14 cellular contexts compared by ENCODE assay signal in the genomic region with DNA sequence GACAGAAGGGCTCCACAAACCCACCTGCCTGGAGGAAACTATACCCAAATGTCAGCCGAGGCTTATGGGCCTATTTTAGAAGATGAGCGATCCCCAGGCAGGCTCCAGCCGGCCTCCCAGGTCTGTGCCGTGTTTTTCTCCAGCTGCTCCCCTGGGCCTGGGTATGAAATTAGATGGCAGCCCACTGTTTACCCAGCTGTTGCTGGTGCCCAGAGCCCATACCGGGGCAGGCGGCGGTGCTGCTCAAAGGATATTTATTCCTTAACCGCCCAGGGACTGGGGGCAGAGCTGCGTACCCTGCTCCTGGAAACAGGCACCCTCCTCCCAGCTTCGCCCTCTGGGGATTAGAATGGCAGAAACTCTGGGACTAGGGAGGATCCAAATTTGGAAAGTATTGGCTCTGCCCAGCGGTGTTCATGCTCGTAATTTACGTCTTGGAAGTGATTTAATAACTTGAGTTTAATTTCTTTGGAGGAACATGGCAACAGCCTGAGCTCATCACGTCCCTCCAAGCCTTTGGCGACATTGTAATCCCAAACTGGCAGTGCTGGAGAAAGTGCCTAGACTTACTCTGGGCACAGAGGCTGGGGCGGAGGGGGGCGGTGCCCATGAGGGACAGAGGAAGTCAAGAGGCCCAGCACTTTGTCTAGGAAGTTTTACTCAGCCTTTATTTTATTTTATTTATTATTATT.
DNase-seq lines count a peak whose midpoint lies in the region; ATAC-seq and TF ChIP-seq lines count a peak whose summit lies in the region.
"Had no signal": no experiment of that assay in that cellular context is flagged by ENCODE, and none has a peak within 500 bp of the region (broad histone marks: within the 10 kb centered on the region; RNA-seq: fewer than 3 reads in every experiment).

No MANE protein-coding gene starts in this region.

- TF ChIP-seq CTCF in esophagus squamous epithelium (IDR thresholded peaks at IDR 0.05) (no peak), thoracic aorta (IDR thresholded peaks at IDR 0.05) (no peak), WTC11 (IDR thresholded peaks at IDR 0.05) (no peak)

- H3K4me3 ChIP-seq in esophagus squamous epithelium, result no peak overlapping the region
- peak overlapping the region; percentile 35 for H3K4me3 ChIP-seq in thoracic aorta
- no peak overlapping the region for H3K4me3 ChIP-seq in HAP-1
- H3K4me3 ChIP-seq: BLaER1 had no signal

- POLR2A ChIA-PET in WTC11 (lab: Charles Lee), result no interaction called here

- H3K9me3 Mint-ChIP-seq in WTC11, result no peaks in the 10 kb centered on the region
- H3K9me3 Mint-ChIP-seq: activated CD4-positive, alpha-beta T cell treated with anti-CD3 and anti-CD28 coated beads, Interleukin-2, amount 10 ng/mL, durations not matched to agents 24 days and 14 days; activated T-cell treated with anti-CD3 and anti-CD28 coated beads, Interleukin-2, amount 50 U/mL, for 24 hours; immature natural killer cell; T-helper 2 cell treated with Interferon-gamma antibody and Interleukin-4, amounts not matched to agents 5 μg/mL and 100 μg/mL, for 36 hours had no signal

- H3K9me3 ChIP-seq in esophagus squamous epithelium (no peaks in the 10 kb centered on the region), thoracic aorta (no peaks in the 10 kb centered on the region), HAP-1 (no peaks in the 10 kb centered on the region)
- H3K9me3 ChIP-seq: BLaER1 had no signal

- H3K27me3 Mint-ChIP-seq in WTC11 (ENCODE audit: low read depth), result no peaks in the 10 kb centered on the region
- H3K27me3 Mint-ChIP-seq: activated CD4-positive, alpha-beta T cell treated with anti-CD3 and anti-CD28 coated beads, Interleukin-2, amount 10 ng/mL, durations not matched to agents 24 days and 14 days; activated T-cell treated with anti-CD3 and anti-CD28 coated beads, Interleukin-2, amount 50 U/mL, for 24 hours had no signal

- H3K27me3 ChIP-seq in esophagus squamous epithelium, result no peaks in the 10 kb centered on the region
- H3K27me3 ChIP-seq in thoracic aorta (replicated peaks; ENCODE audit: insufficient read depth), result no peaks in the 10 kb centered on the region
- no peaks in the 10 kb centered on the region for H3K27me3 ChIP-seq in HAP-1 (ENCODE audit: low read depth)
- H3K27me3 ChIP-seq: BLaER1 had no signal

- H3K4me1 ChIP-seq in esophagus squamous epithelium (peaks cover 0 to 22% (median 5%) of the 10 kb centered on the region in 3 donors), thoracic aorta (ENCODE audit: control insufficient read depth in 1 of 2, low read depth in 2 of 2) (peaks cover 9 to 39% of the 10 kb centered on the region in 2 donors), HAP-1 (no peaks in the 10 kb centered on the region)

- H3K27ac ChIP-seq in esophagus squamous epithelium (peak overlapping the region; percentile 46 to 80 (median 76)), thoracic aorta (peak overlapping the region; percentile 81 to 93)
- H3K27ac ChIP-seq: BLaER1 had no signal

- ATAC-seq in thoracic aorta (ENCODE audit: insufficient number of reproducible peaks, low FRiP score, low read depth) (peak; percentile 73), WTC11 (no peak)

- TF ChIP-seq POLR2A in esophagus squamous epithelium (IDR thresholded peaks at IDR 0.05), result no peak

- in situ Hi-C loops in HAP-1 (cut with MboI; ENCODE audit: low sequenced_read_pairs), result no loop called here

- no peak overlapping the region for H3K4me3 Mint-ChIP-seq in WTC11
- H3K4me3 Mint-ChIP-seq: activated CD4-positive, alpha-beta T cell treated with anti-CD3 and anti-CD28 coated beads, Interleukin-2, amount 10 ng/mL, durations not matched to agents 24 days and 14 days; activated T-cell treated with anti-CD3 and anti-CD28 coated beads, Interleukin-2, amount 50 U/mL, for 24 hours; immature natural killer cell; T-helper 2 cell treated with Interferon-gamma antibody and Interleukin-4, amounts not matched to agents 5 μg/mL and 100 μg/mL, for 36 hours had no signal

- intact Hi-C loops in esophagus squamous epithelium (cut with DNase I), result no loop called here

- 80 to 86% methylated on average over 14 to 16 of the region's 17 CpGs for WGBS in esophagus squamous epithelium, 2 donors

- no peaks in the 10 kb centered on the region for H3K36me3 Mint-ChIP-seq in WTC11
- H3K36me3 Mint-ChIP-seq: immature natural killer cell had no signal

- peaks cover 7% of the 10 kb centered on the region for H3K4me1 Mint-ChIP-seq in WTC11
- H3K4me1 Mint-ChIP-seq: activated CD4-positive, alpha-beta T cell treated with anti-CD3 and anti-CD28 coated beads, Interleukin-2, amount 10 ng/mL, durations not matched to agents 24 days and 14 days; immature natural killer cell had no signal

- no peak overlapping the region for H3K27ac Mint-ChIP-seq in WTC11
- H3K27ac Mint-ChIP-seq: activated CD4-positive, alpha-beta T cell treated with anti-CD3 and anti-CD28 coated beads, Interleukin-2, amount 10 ng/mL, durations not matched to agents 24 days and 14 days; activated T-cell treated with anti-CD3 and anti-CD28 coated beads, Interleukin-2, amount 50 U/mL, for 24 hours; T-helper 2 cell treated with Interferon-gamma antibody and Interleukin-4, amounts not matched to agents 5 μg/mL and 100 μg/mL, for 36 hours had no signal

- CTCF ChIA-PET in WTC11 (lab: Charles Lee), result interaction anchor here (1.7 kb wide), 1 partner anchor 18 kb away, joined by 5 read pairs; no protein-coding TSS in a partner anchor

- peak; percentile 50 for DNase-seq in NCI-H1417 treated with DMSO at 0.1 percent for 48 hours (lab: John Stamatoyannopoulos, UW)
- peak; percentile 82 for DNase-seq in NCI-H510A (lab: John Stamatoyannopoulos, UW)
- DNase-seq in esophagus squamous epithelium (lab: John Stamatoyannopoulos, UW), result no peak
- peak; percentile 28 for DNase-seq in thoracic aorta (ENCODE audit: low spot score)
- DNase-seq in HAP-1 (ENCODE audit: low spot score in 2 of 2), result no peak
- DNase-seq in WTC11 (ENCODE audit: low spot score), result no peak
- no peak for DNase-seq in activated CD4-positive, alpha-beta T cell treated with anti-CD3 and anti-CD28 coated beads, Interleukin-2, amount 50 U/mL, for 48 hours
- DNase-seq: activated CD4-positive, alpha-beta T cell treated with anti-CD3 and anti-CD28 coated beads, Interleukin-2, amount 10 ng/mL, durations not matched to agents 24 days and 14 days; activated T-cell treated with anti-CD3 and anti-CD28 coated beads, Interleukin-2, amount 50 U/mL, for 24 hours; cerebellar nuclear complex; immature natural killer cell; mesendoderm had no signal

- H3K36me3 ChIP-seq in esophagus squamous epithelium (no peaks in the 10 kb centered on the region), thoracic aorta (no peaks in the 10 kb centered on the region), HAP-1 (replicated peaks) (no peaks in the 10 kb centered on the region)
- H3K36me3 ChIP-seq: BLaER1 had no signal

TF ChIP-seq in WTC11, 78 proteins besides CTCF, POLR2A, EP300 and RAD21:
- TF ChIP-seq MXD4 (CRISPR knock-in tag; IDR thresholded peaks at IDR 0.05; ENCODE audit: borderline replicate concordance), result no peak
- TF ChIP-seq ZNF219 (CRISPR knock-in tag; IDR thresholded peaks at IDR 0.05; ENCODE audit: borderline replicate concordance), result no peak
TF ChIP-seq in WTC11: peak in this region for 0.

Comparison
In these comparisons a context has a peak if more than half of its experiments do, and no peak if none do; other contexts are left out.
1. DNase-seq: peak in NCI-H1417 treated with DMSO at 0.1 percent for 48 hours (single experiment), NCI-H510A (single experiment) and thoracic aorta (single experiment); none in esophagus squamous epithelium (single experiment), HAP-1 (0 of 2), WTC11 (single experiment) and activated CD4-positive, alpha-beta T cell treated with anti-CD3 and anti-CD28 coated beads, Interleukin-2, amount 50 U/mL, for 48 hours (0 of 2).